In the genomic region with DNA sequence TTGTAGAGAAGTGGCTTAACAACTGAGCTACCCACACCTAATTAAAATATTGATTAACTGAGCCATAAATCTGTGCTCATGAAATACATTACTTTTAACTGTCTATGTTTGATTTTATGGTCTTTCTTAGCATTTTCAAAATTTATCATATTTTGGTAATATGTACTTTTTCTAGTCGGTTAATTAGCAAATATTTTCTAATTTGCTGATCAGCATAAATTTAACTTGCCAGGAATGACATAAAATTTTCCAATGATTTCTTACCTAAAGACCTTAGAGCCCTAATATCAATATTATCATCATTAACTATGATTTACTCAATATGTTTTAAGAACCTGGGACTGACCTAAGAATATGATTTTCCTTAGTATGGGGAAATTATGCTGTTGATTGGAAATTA, we compare ENCODE assay signal across 11 cellular contexts.
"Had no signal": no experiment of that assay in that cellular context is flagged by ENCODE, and none has a peak within 500 bp of the region (broad histone marks: within the 10 kb centered on the region; RNA-seq: fewer than 3 reads in every experiment).

No MANE protein-coding gene starts in this region.

- H3K27ac ChIP-seq: GM23248 had no signal

- H3K4me1 ChIP-seq: HAP-1 had no signal

- DNase-seq: GM23248, GOT3, H7, H9, HCEC 1CT, HFFc6 had no signal

- H3K4me3 ChIP-seq: GM23248, GM23338, HAP-1 had no signal

- H3K4me2 ChIP-seq: GM23338 had no signal

- H3K9ac ChIP-seq: GM23248 had no signal

- ATAC-seq: GM23338, HCT116 had no signal

- H2AFZ ChIP-seq: GM23248, GM23338 had no signal

- H3K36me3 ChIP-seq: HAP-1 had no signal

- FAIRE-seq: H1, H54 had no signal
